ENCODE assay signal across 1 cellular context in genomic region chr2:198400999-198401398, GRCh38.
TF ChIP-seq lines count a peak whose summit lies in the region.

No MANE protein-coding gene starts in this region.

TF ChIP-seq in HepG2, 621 proteins besides CTCF, POLR2A, EP300 and RAD21 (continued from another document):
- TF ChIP-seq ZNF33A (CRISPR knock-in tag; IDR thresholded peaks at IDR 0.05; ENCODE audit: borderline replicate concordance) (no peak), HOXD1 (CRISPR knock-in tag; IDR thresholded peaks at IDR 0.05) (no peak)
